Comparison of ENCODE assay signal across 8 cellular contexts in the genomic region with DNA sequence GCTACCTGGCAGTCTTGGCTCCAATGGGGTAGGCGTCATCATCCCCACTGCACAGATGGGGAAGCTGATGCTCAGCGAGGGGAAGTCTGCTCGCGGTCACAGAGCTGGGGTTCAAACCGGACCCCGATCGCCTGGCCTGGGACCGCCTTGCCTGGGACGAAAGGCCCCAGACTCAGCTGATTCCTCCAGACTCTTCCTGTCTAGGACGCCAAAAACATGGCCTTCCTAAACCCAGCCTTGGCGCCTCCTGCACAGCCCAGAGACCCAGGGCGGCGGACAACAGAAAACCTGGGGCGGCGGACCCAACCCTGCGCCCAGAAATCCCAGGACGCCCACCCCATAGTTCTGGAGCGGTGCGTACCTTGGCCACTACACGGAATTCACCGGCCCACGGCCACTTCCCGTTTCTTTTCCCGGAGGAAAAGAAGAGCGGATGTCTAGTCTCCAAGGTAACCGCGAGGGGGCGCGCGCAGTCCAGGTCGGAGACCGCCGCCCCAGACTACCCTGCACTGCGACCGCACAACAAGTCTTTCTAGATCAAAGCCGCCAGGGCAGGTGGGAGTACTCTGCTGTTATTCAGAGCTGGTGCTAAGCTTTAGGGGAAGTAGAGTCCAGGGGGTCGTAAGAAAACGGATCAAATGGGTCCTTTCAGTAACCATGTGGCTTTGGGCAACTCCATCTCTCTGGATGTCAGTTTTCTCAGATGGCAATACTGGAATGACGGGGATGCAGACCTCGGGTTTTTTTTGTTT. TPM values are rescaled to one million over a fixed set of nuclear protein-coding genes. Genes with fewer than 3 reads are reported as not detected.
DNase-seq lines count a peak whose midpoint lies in the region; ATAC-seq, FAIRE-seq and TF ChIP-seq lines count a peak whose summit lies in the region.

No MANE protein-coding gene starts in this region.

- no peak for FAIRE-seq in D721Med (lab: Jason Lieb, UNC)

- DNase-seq in D721Med (ENCODE audit: insufficient read length, low spot score), result peak; percentile 37
- DNase-seq in LoVo (ENCODE audit: low spot score), result peak; percentile 88
- DNase-seq in T-helper 1 cell, result peak; percentile 22 to 59 (median 32)
- peak in 44 of 58 donors; percentile 8 to 78 (median 38) for DNase-seq in anterior cingulate cortex (lab: John Stamatoyannopoulos, UW)
- peak; percentile 79 to 88 (median 86) for DNase-seq in right cardiac atrium

- no peaks in the 10 kb centered on the region for H3K36me3 ChIP-seq in rectal smooth muscle tissue (ENCODE audit: control insufficient read depth, insufficient read depth, low read length)

- no peaks in the 10 kb centered on the region for H3K27me3 ChIP-seq in right cardiac atrium (ENCODE audit: control insufficient read depth, insufficient read depth)
- no peaks in the 10 kb centered on the region for H3K27me3 ChIP-seq in rectal smooth muscle tissue (ENCODE audit: control insufficient read depth, insufficient read depth, low read length)

- WGBS in right cardiac atrium, result 10% methylated on average over 40 of the region's 40 CpGs

- H3K4me3 ChIP-seq in right cardiac atrium (ENCODE audit: low read length) (peak overlapping the region; percentile 50), rectal smooth muscle tissue (ENCODE audit: low read length) (peak overlapping the region; percentile 69)

- TF ChIP-seq CTCF in D721Med (IDR thresholded peaks at IDR 0.05; ENCODE audit: insufficient read depth, missing control alignments), result peak; percentile 79

- no peaks in the 10 kb centered on the region for H3K9me3 ChIP-seq in right cardiac atrium (ENCODE audit: control insufficient read depth, low read length)

- no peak overlapping the region for H3K9ac ChIP-seq in rectal smooth muscle tissue (ENCODE audit: low read length)

- H3K27ac ChIP-seq in right cardiac atrium (ENCODE audit: low read length) (no peak overlapping the region), rectal smooth muscle tissue (ENCODE audit: low read depth, low read length) (no peak overlapping the region)

- H3K4me1 ChIP-seq in right cardiac atrium (ENCODE audit: control insufficient read depth, insufficient read depth, low read length) (peaks cover 4% of the 10 kb centered on the region), rectal smooth muscle tissue (ENCODE audit: control insufficient read depth, insufficient read depth, low read length) (no peaks in the 10 kb centered on the region)

- intact Hi-C loops in right cardiac atrium (cut with DNase I), result loop anchor here in 1 of 4 donors (5.0 kb wide), 1 partner anchor 262 kb away; no protein-coding TSS in a partner anchor

- peak; percentile 81 for ATAC-seq in GM21529 (IDR thresholded peaks at IDR 0.05; ENCODE audit: unreplicated experiment)
- ATAC-seq in right cardiac atrium, result peak; percentile 83 to 87
- ATAC-seq in HG03439 (IDR thresholded peaks at IDR 0.05; ENCODE audit: unreplicated experiment), result no peak

RNA-seq across cellular contexts. Expression of a gene that starts 4.9 kb away (rescaled TPM):
- total RNA-seq in right cardiac atrium, result 1 to 10 TPM; 1.5 to 2.8 (median 2.3) TPM
- polyA plus RNA-seq in right cardiac atrium, result 0.59 TPM

RNA-seq across cellular contexts. Expression of a gene that starts 29.7 kb away (rescaled TPM):
- under 1 TPM in 2 of 4 donors, not detected in 2; 0.34 to 0.38 TPM for total RNA-seq in right cardiac atrium
- polyA plus RNA-seq in right cardiac atrium, result 0.63 TPM

RNA-seq across cellular contexts. Expression of a gene that starts 57.5 kb away (rescaled TPM):
- 10 to 100 TPM; 33.7 to 39.5 (median 38.1) TPM for total RNA-seq in right cardiac atrium
- polyA plus RNA-seq in right cardiac atrium, result 12.5 TPM

Comparison
In these comparisons a context has a peak if more than half of its experiments do, and no peak if none do; other contexts are left out.
1. DNase-seq: peak in every context shown above with its lines; median percentile 88 in LoVo; 86 in right cardiac atrium; 38 in anterior cingulate cortex; 37 in D721Med; 32 in T-helper 1 cell.